Comparison of ENCODE assay signal across 21 cellular contexts in genomic region chr11:134524876-134525845, GRCh38.
"Had no signal": no experiment of that assay in that cellular context is flagged by ENCODE, and none has a peak within 500 bp of the region (broad histone marks: within the 10 kb centered on the region; RNA-seq: fewer than 3 reads in every experiment).

No MANE protein-coding gene starts in this region.

- H3K27ac ChIP-seq: body of pancreas, neutrophil, right atrium auricular region, SK-N-MC, stomach, thoracic aorta, vagina had no signal

- H3K9me3 ChIP-seq: body of pancreas, mucosa of descending colon, neutrophil, right atrium auricular region, stomach, thoracic aorta, vagina had no signal

- H3K4me2 ChIP-seq: smooth muscle cell had no signal

- H3K27ac Mint-ChIP-seq: activated naive CD8-positive, alpha-beta T cell treated with anti-CD3 and anti-CD28 coated beads for 36 hours; naive thymus-derived CD4-positive, alpha-beta T cell; T-cell had no signal

- H3K36me3 ChIP-seq: neutrophil, right atrium auricular region, stomach, thoracic aorta, vagina had no signal

- ATAC-seq: body of pancreas; mucosa of descending colon; naive thymus-derived CD4-positive, alpha-beta T cell; T-cell had no signal

- H3K4me3 Mint-ChIP-seq: activated naive CD8-positive, alpha-beta T cell treated with anti-CD3 and anti-CD28 coated beads for 36 hours; central memory CD8-positive, alpha-beta T cell; naive thymus-derived CD4-positive, alpha-beta T cell; T-cell had no signal

- H3K4me1 Mint-ChIP-seq: activated naive CD8-positive, alpha-beta T cell treated with anti-CD3 and anti-CD28 coated beads for 36 hours; central memory CD8-positive, alpha-beta T cell; naive thymus-derived CD4-positive, alpha-beta T cell; T-cell had no signal

- H3K36me3 Mint-ChIP-seq: activated naive CD8-positive, alpha-beta T cell treated with anti-CD3 and anti-CD28 coated beads for 36 hours; T-cell had no signal

- H3K27me3 Mint-ChIP-seq: activated naive CD8-positive, alpha-beta T cell treated with anti-CD3 and anti-CD28 coated beads for 36 hours had no signal

- H3K9me3 Mint-ChIP-seq: activated naive CD8-positive, alpha-beta T cell treated with anti-CD3 and anti-CD28 coated beads for 36 hours; central memory CD8-positive, alpha-beta T cell had no signal

- H3K4me3 ChIP-seq: body of pancreas, mucosa of descending colon, right atrium auricular region, SK-N-MC, smooth muscle cell, stomach, thoracic aorta, vagina had no signal

- DNase-seq: activated CD4-positive, alpha-beta T cell treated with anti-CD3 and anti-CD28 coated beads for 1 hour; activated CD4-positive, alpha-beta T cell treated with anti-CD3 and anti-CD28 coated beads, Interleukin-2, amount 50 U/mL, for 4 hours; activated gamma-delta T cell; activated naive CD8-positive, alpha-beta T cell treated with anti-CD3 and anti-CD28 coated beads for 36 hours; amygdala; body of pancreas; effector memory CD4-positive, alpha-beta T cell; foreskin melanocyte; mucosa of descending colon; naive thymus-derived CD4-positive, alpha-beta T cell; stimulated activated CD4-positive, alpha-beta T cell treated with anti-CD3 and anti-CD28 coated beads, Interleukin-1b, Interleukin-23, amount 100 ng/mL, for 48 hours; stomach; T-helper 9 cell had no signal

- H3K27me3 ChIP-seq: body of pancreas, neutrophil, right atrium auricular region, vagina had no signal

- H3K4me1 ChIP-seq: body of pancreas, right atrium auricular region, stomach, vagina had no signal
